8 cellular contexts compared by ENCODE assay signal in the genomic region with DNA sequence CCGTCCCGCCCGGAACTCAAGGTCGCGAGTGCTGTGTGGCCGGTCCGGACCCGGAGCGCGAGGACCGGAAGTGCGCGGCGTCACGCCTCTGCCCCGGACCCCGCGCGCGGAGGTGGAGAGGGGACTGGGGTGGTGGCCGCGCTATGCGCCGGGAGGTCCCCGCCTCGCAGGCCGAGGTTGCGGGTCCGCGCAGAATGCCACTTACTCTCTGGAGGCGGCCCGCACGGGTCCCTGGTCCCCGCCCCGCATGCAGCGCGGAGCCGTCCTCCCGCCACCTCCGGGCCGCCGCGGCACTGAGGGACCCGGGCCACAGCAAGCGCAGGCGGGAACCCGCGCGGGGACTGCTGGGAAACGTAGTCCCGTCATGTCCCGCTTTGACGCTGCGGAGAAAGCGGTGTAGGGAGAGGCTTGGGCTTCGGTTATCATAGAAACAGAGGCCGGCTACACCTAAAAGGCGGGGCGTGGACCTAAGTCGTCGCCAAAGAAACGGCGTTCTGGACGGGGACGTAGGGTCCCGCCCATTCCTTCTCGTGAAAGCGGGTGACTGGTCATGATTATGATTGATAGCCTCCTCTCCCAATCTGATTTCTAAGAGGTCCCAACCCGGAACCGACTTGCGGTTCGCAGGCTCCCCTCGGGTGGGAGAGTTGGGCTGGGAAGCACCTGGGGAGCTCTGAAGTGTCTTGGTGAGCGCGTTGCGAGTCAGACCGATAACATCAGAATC. TPM values are rescaled to one million over a fixed set of nuclear protein-coding genes. Genes with fewer than 3 reads are reported as not detected.
DNase-seq lines count a peak whose midpoint lies in the region; ATAC-seq and TF ChIP-seq lines count a peak whose summit lies in the region.

A gene (minus strand): TSS at position 295 of the 724 bp plus-strand sequence. CDS start 11,698 bp downstream, outside the sequence.

- TF ChIP-seq CTCF in GM12864 (IDR thresholded peaks at IDR 0.05; ENCODE audit: low read depth, low read length, missing control alignments): no peak
- no peak for TF ChIP-seq CTCF in glutamatergic neuron (IDR thresholded peaks at IDR 0.05; ENCODE audit: partially characterized antibody, unreplicated experiment)
- TF ChIP-seq CTCF in omental fat pad (IDR thresholded peaks at IDR 0.05): no peak
- TF ChIP-seq CTCF in testis (IDR thresholded peaks at IDR 0.05): no peak

- H3K27ac ChIP-seq in testis: peak within 1 kb of the TSS; percentile 83 to 95

- H3K27me3 ChIP-seq in testis: no peaks in the 10 kb centered on the region

- intact Hi-C loops in testis (cut with DNase I; ENCODE audit: low total_unique reads): no loop called here

- peak; percentile 100 for DNase-seq in GM12864 (ENCODE audit: low read depth)
- peak; percentile 99 for DNase-seq in NCI-H1105 treated with DMSO at 0.1 percent for 48 hours (lab: John Stamatoyannopoulos, UW)
- peak; percentile 90 for DNase-seq in SKM-1 treated with dmso at 0.1 percent for 144 hours (lab: John Stamatoyannopoulos, UW; ENCODE audit: unreplicated experiment)
- peak; percentile 95 for DNase-seq in activated naive CD8-positive, alpha-beta T cell treated with anti-CD3 and anti-CD28 coated beads, Interleukin-2, amount 10 ng/mL, durations not matched to agents 7 days and 5 days
- DNase-seq in glutamatergic neuron: peak; percentile 94
- peak; percentile 82 for DNase-seq in omental fat pad (ENCODE audit: low spot score)
- peak; percentile 99 for DNase-seq in testis

- H3K4me3 ChIP-seq in GM12864 (ENCODE audit: low read depth, low read length): peak within 1 kb of the TSS; percentile 74
- peak within 1 kb of the TSS; percentile 79 to 80 for H3K4me3 ChIP-seq in testis

- TF ChIP-seq POLR2A in testis (IDR thresholded peaks at IDR 0.05): no peak

- peak within 1 kb of the TSS; percentile 96 for H3K27ac Mint-ChIP-seq in activated naive CD8-positive, alpha-beta T cell treated with anti-CD3 and anti-CD28 coated beads, Interleukin-2, amount 10 ng/mL, durations not matched to agents 7 days and 5 days
- H3K27ac Mint-ChIP-seq in glutamatergic neuron (ENCODE audit: unreplicated experiment): peak within 1 kb of the TSS; percentile 95

- no peaks in the 10 kb centered on the region for H3K9me3 Mint-ChIP-seq in activated naive CD8-positive, alpha-beta T cell treated with anti-CD3 and anti-CD28 coated beads, Interleukin-2, amount 10 ng/mL, durations not matched to agents 7 days and 5 days
- peaks cover 6% of the 10 kb centered on the region for H3K9me3 Mint-ChIP-seq in glutamatergic neuron (ENCODE audit: unreplicated experiment)

- POLR2A ChIA-PET in activated naive CD8-positive, alpha-beta T cell treated with anti-CD3 and anti-CD28 coated beads, Interleukin-2, amount 10 ng/mL, durations not matched to agents 7 days and 5 days (lab: Charles Lee): interaction anchor here (0.5 to 4.2 kb wide), 11 partner anchors 11 to 645 kb away, joined by 3 to 34 read pairs (median 4); a partner anchor contains a TSS

- peaks cover 20% of the 10 kb centered on the region for H3K4me1 ChIP-seq in testis

- H3K9me3 ChIP-seq in testis: no peaks in the 10 kb centered on the region

- H3K4me3 Mint-ChIP-seq in activated naive CD8-positive, alpha-beta T cell treated with anti-CD3 and anti-CD28 coated beads, Interleukin-2, amount 10 ng/mL, durations not matched to agents 7 days and 5 days: peak within 1 kb of the TSS; percentile 92
- peak within 1 kb of the TSS; percentile 97 for H3K4me3 Mint-ChIP-seq in glutamatergic neuron (ENCODE audit: unreplicated experiment)

- no peaks in the 10 kb centered on the region for H3K27me3 Mint-ChIP-seq in activated naive CD8-positive, alpha-beta T cell treated with anti-CD3 and anti-CD28 coated beads, Interleukin-2, amount 10 ng/mL, durations not matched to agents 7 days and 5 days
- peaks cover 8% of the 10 kb centered on the region for H3K27me3 Mint-ChIP-seq in glutamatergic neuron (ENCODE audit: unreplicated experiment)

- 0% methylated on average over 26 to 39 of the region's 77 CpGs for WGBS in testis, 2 donors

- H3K36me3 Mint-ChIP-seq in activated naive CD8-positive, alpha-beta T cell treated with anti-CD3 and anti-CD28 coated beads, Interleukin-2, amount 10 ng/mL, durations not matched to agents 7 days and 5 days: no peaks in the 10 kb centered on the region
- no peaks in the 10 kb centered on the region for H3K36me3 Mint-ChIP-seq in glutamatergic neuron (ENCODE audit: unreplicated experiment)

- H3K4me1 Mint-ChIP-seq in activated naive CD8-positive, alpha-beta T cell treated with anti-CD3 and anti-CD28 coated beads, Interleukin-2, amount 10 ng/mL, durations not matched to agents 7 days and 5 days: peaks cover 17% of the 10 kb centered on the region
- peaks cover 7% of the 10 kb centered on the region for H3K4me1 Mint-ChIP-seq in glutamatergic neuron (ENCODE audit: low read depth, unreplicated experiment)

- ATAC-seq in HG02678 (IDR thresholded peaks at IDR 0.05; ENCODE audit: unreplicated experiment): peak; percentile 86
- ATAC-seq in activated naive CD8-positive, alpha-beta T cell treated with anti-CD3 and anti-CD28 coated beads, Interleukin-2, amount 10 ng/mL, durations not matched to agents 7 days and 5 days (ENCODE audit: low read depth): peak; percentile 93
- peak; percentile 94 for ATAC-seq in omental fat pad (ENCODE audit: low FRiP score)

- no peaks in the 10 kb centered on the region for H3K36me3 ChIP-seq in testis (ENCODE audit: low read depth, missing control alignments)

RNA-seq across cellular contexts. Expression of the gene that starts here (rescaled TPM):
- 1 to 10 TPM; 2.9 to 3.5 TPM for total RNA-seq in activated naive CD8-positive, alpha-beta T cell treated with anti-CD3 and anti-CD28 coated beads, Interleukin-2, amount 10 ng/mL, durations not matched to agents 7 days and 5 days
- total RNA-seq in glutamatergic neuron (ENCODE audit: unreplicated experiment) (2.0 TPM), omental fat pad (1 to 10 TPM in 3 of 4 donors, under 1 TPM in 1; 0.48 to 4.4 (median 2.1) TPM), testis (1 to 10 TPM; 6.2 to 9.3 TPM)
- polyA plus RNA-seq in testis (ENCODE audit: insufficient read depth, low read depth, low replicate concordance): 1.3 TPM

Comparison
In these comparisons a context has a peak if more than half of its experiments do, and no peak if none do; other contexts are left out.
1. Peak in every context shown above with its lines: DNase-seq, ATAC-seq, H3K4me3 ChIP-seq and H3K27ac ChIP-seq.